ENCODE assay signal across 19 cellular contexts in genomic region chr2:143440619-143441018, GRCh38.
"Had no signal": no experiment of that assay in that cellular context is flagged by ENCODE, and none has a peak within 500 bp of the region (broad histone marks: within the 10 kb centered on the region; RNA-seq: fewer than 3 reads in every experiment).

No MANE protein-coding gene starts in this region.

- H3K9me3 Mint-ChIP-seq: activated naive CD4-positive, alpha-beta T cell treated with anti-CD3 and anti-CD28 coated beads, Interleukin-2, amount 10 ng/mL, durations not matched to agents 7 days and 5 days; activated T-helper 2 cell treated with anti-CD3 and anti-CD28 coated beads, Interferon-gamma antibody, Interleukin-2, Interleukin-4, amounts not matched to agents 10 μg/mL and 5 μg/mL and 100 μg/mL, durations not matched to agents 14 hours and 24 hours and 36 hours; central memory CD8-positive, alpha-beta T cell; nephron progenitor cell had no signal

- ATAC-seq: gastroesophageal sphincter had no signal

- H3K27ac ChIP-seq: brain microvascular endothelial cell, SJSA1, vagina, WERI-Rb-1 had no signal

- H3K4me1 ChIP-seq: gastroesophageal sphincter, SJSA1, vagina had no signal

- H3K9me3 ChIP-seq: gastroesophageal sphincter, SJSA1, spleen, vagina had no signal

- DNase-seq: activated CD4-positive, alpha-beta T cell treated with anti-CD3 and anti-CD28 coated beads for 1 hour; activated CD4-positive, alpha-beta T cell treated with anti-CD3 and anti-CD28 coated beads, Interleukin-2, amount 50 U/mL, for 48 hours; activated naive CD4-positive, alpha-beta T cell treated with anti-CD3 and anti-CD28 coated beads, Interleukin-2, amount 10 ng/mL, durations not matched to agents 7 days and 5 days; amygdala; brain microvascular endothelial cell; mesendoderm; nephron progenitor cell; nucleus accumbens; spleen; stimulated activated CD8-positive, alpha-beta memory T cell treated with anti-CD3 and anti-CD28 coated beads, Interleukin-4, amount 100 ng/mL, for 48 hours; stimulated activated naive CD4-positive, alpha-beta T cell treated with Interleukin-2 at 50 U/mL for 16 hours; trophoblast cell; WERI-Rb-1 had no signal

- H3K4me3 ChIP-seq: coronary artery, gastroesophageal sphincter, SJSA1, spleen, vagina had no signal

- H3K27me3 Mint-ChIP-seq: activated naive CD4-positive, alpha-beta T cell treated with anti-CD3 and anti-CD28 coated beads, Interleukin-2, amount 10 ng/mL, durations not matched to agents 7 days and 5 days; central memory CD8-positive, alpha-beta T cell had no signal

- H3K27ac Mint-ChIP-seq: activated T-helper 2 cell treated with anti-CD3 and anti-CD28 coated beads, Interferon-gamma antibody, Interleukin-2, Interleukin-4, amounts not matched to agents 10 μg/mL and 5 μg/mL and 100 μg/mL, durations not matched to agents 14 hours and 24 hours and 36 hours; nephron progenitor cell had no signal

- H3K27me3 ChIP-seq: brain microvascular endothelial cell, gastroesophageal sphincter, SJSA1, spleen, vagina had no signal

- H3K4me3 Mint-ChIP-seq: activated naive CD4-positive, alpha-beta T cell treated with anti-CD3 and anti-CD28 coated beads, Interleukin-2, amount 10 ng/mL, durations not matched to agents 7 days and 5 days; central memory CD8-positive, alpha-beta T cell; nephron progenitor cell had no signal

- H3K36me3 ChIP-seq: brain microvascular endothelial cell, gastroesophageal sphincter, SJSA1, vagina, WERI-Rb-1 had no signal

- H3K4me1 Mint-ChIP-seq: activated naive CD4-positive, alpha-beta T cell treated with anti-CD3 and anti-CD28 coated beads, Interleukin-2, amount 10 ng/mL, durations not matched to agents 7 days and 5 days; nephron progenitor cell had no signal
